Comparison of ENCODE assay signal across 1 cellular context in the genomic region with DNA sequence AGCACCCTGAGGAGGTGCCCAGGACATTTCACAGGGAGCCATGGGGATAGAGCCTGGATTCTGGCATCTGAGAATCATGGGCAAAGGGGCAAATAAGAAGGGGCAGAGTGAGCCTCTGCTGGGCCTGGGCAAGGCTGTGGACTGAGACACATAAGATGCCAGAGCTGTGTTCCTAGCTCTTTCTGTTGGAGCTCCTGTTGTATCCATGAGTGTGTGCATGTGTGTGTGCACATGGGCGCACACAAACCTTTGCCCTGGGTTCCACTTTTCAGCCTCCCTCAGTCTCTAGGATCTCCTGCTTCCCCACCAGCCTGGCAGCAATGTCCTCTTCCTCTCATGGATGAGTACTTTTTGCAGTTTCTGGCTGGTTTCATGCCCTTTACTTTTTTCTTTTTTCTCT.
TF ChIP-seq lines count a peak whose summit lies in the region.

No MANE protein-coding gene starts in this region.

TF ChIP-seq in IMR-90, 13 proteins besides CTCF, POLR2A, EP300 and RAD21:
- TF ChIP-seq MAFK (IDR thresholded peaks at IDR 0.05; ENCODE audit: low read depth, low read length) (no peak), MXI1 (IDR thresholded peaks at IDR 0.05; ENCODE audit: borderline replicate concordance, low read depth, low read length) (no peak), MAZ (IDR thresholded peaks at IDR 0.05; ENCODE audit: borderline replicate concordance, low read depth, low read length) (no peak), CEBPB (IDR thresholded peaks at IDR 0.05; ENCODE audit: low read depth, low read length) (no peak), RCOR1 (IDR thresholded peaks at IDR 0.05; ENCODE audit: insufficient replicate concordance, low read length) (no peak), SMC3 (IDR thresholded peaks at IDR 0.05; ENCODE audit: low read depth, low read length) (no peak), BHLHE40 (IDR thresholded peaks at IDR 0.05; ENCODE audit: low read depth, low read length) (no peak)
- TF ChIP-seq, protein P1, sequence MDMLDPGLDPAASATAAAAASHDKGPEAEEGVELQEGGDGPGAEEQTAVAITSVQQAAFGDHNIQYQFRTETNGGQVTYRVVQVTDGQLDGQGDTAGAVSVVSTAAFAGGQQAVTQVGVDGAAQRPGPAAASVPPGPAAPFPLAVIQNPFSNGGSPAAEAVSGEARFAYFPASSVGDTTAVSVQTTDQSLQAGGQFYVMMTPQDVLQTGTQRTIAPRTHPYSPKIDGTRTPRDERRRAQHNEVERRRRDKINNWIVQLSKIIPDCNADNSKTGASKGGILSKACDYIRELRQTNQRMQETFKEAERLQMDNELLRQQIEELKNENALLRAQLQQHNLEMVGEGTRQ (IDR thresholded peaks at IDR 0.05; ENCODE audit: low read depth, low read length): no peak
- TF ChIP-seq, protein P2, sequence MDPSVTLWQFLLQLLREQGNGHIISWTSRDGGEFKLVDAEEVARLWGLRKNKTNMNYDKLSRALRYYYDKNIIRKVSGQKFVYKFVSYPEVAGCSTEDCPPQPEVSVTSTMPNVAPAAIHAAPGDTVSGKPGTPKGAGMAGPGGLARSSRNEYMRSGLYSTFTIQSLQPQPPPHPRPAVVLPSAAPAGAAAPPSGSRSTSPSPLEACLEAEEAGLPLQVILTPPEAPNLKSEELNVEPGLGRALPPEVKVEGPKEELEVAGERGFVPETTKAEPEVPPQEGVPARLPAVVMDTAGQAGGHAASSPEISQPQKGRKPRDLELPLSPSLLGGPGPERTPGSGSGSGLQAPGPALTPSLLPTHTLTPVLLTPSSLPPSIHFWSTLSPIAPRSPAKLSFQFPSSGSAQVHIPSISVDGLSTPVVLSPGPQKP (IDR thresholded peaks at IDR 0.05; ENCODE audit: borderline replicate concordance, low read depth, low read length): no peak
